In genomic region chr6:31834367-31834703, GRCh38 we compare ENCODE assay signal across 8 cellular contexts. TPM values are rescaled to one million over a fixed set of nuclear protein-coding genes. Genes with fewer than 3 reads are reported as not detected.
DNase-seq lines count a peak whose midpoint lies in the region; ATAC-seq and TF ChIP-seq lines count a peak whose summit lies in the region.

No MANE protein-coding gene starts in this region.

- no peaks in the 10 kb centered on the region for H3K27me3 ChIP-seq in endocrine pancreas (ENCODE audit: control insufficient read depth, insufficient read depth, low read length)
- H3K27me3 ChIP-seq in mesendoderm (ENCODE audit: insufficient read depth, low read length, poor library complexity): no peaks in the 10 kb centered on the region

- peaks cover 10% of the 10 kb centered on the region for H3K79me1 ChIP-seq in mesendoderm (ENCODE audit: low read length)

- no peak for TF ChIP-seq CTCF in WTC11 (IDR thresholded peaks at IDR 0.05)

- H3K4me2 ChIP-seq in mesendoderm (ENCODE audit: low read length): peak overlapping the region; percentile 93

- peaks cover 57% of the 10 kb centered on the region for H3K79me2 ChIP-seq in mesendoderm (ENCODE audit: control insufficient read depth, insufficient read depth, low read length)

- H3K4ac ChIP-seq in mesendoderm (ENCODE audit: low read depth, low read length): no peak overlapping the region

- H3K27ac Mint-ChIP-seq in WTC11: peak overlapping the region; percentile 100

- H3K9ac ChIP-seq in ES-I3 (ENCODE audit: low read depth, low read length) (peak overlapping the region; percentile 100), endocrine pancreas (ENCODE audit: control insufficient read depth, insufficient read depth, low read length) (peak overlapping the region; percentile 65), mesendoderm (ENCODE audit: low read length) (peak overlapping the region; percentile 100)

- H3K36me3 Mint-ChIP-seq in WTC11: peaks cover 45% of the 10 kb centered on the region

- H3K23ac ChIP-seq in mesendoderm (ENCODE audit: low read length): peak overlapping the region; percentile 45

- H2BK5ac ChIP-seq in mesendoderm (ENCODE audit: low read length): no peak overlapping the region

- H3K18ac ChIP-seq in mesendoderm (ENCODE audit: low read length): peak overlapping the region; percentile 78

- H3K56ac ChIP-seq in mesendoderm (ENCODE audit: low read length): peak overlapping the region; percentile 95

- H3K4me1 ChIP-seq in ES-I3 (ENCODE audit: insufficient read depth, low read length): peaks cover 17% of the 10 kb centered on the region
- H3K4me1 ChIP-seq in endocrine pancreas (ENCODE audit: control insufficient read depth, insufficient read depth, low read length): peaks cover 6% of the 10 kb centered on the region
- H3K4me1 ChIP-seq in mesendoderm (ENCODE audit: control insufficient read depth, low read depth, low read length): no peaks in the 10 kb centered on the region

- no peak overlapping the region for H4K8ac ChIP-seq in mesendoderm (ENCODE audit: low read depth, low read length)

- no peaks in the 10 kb centered on the region for H3K9me3 Mint-ChIP-seq in WTC11

- POLR2A ChIA-PET in WTC11 (lab: Charles Lee): interaction anchor here (0.5 to 2.0 kb wide), 8 partner anchors 13 to 104 kb away, joined by 3 to 4 read pairs (median 4); partner anchors contain the start of genes LSM2, MSH5 and NEU1

- H2AK5ac ChIP-seq in mesendoderm (ENCODE audit: low read length): no peak overlapping the region

- no peak for TF ChIP-seq POLR2A in GM18505 (IDR thresholded peaks at IDR 0.05; ENCODE audit: borderline replicate concordance, extremely low read depth, insufficient read depth, insufficient read length)

- H3K27ac ChIP-seq in mesendoderm (ENCODE audit: low read depth, low read length): peak overlapping the region; percentile 91

- H2BK15ac ChIP-seq in mesendoderm (replicated peaks; ENCODE audit: low read depth): no peak overlapping the region

- CTCF ChIA-PET in WTC11 (lab: Charles Lee): interaction anchor here (1.0 to 1.9 kb wide), 4 partner anchors 28 to 288 kb away, joined by 3 to 7 read pairs (median 4); partner anchors contain the start of genes ATP6V1G2 and NEU1

- H3K9me3 ChIP-seq in ES-I3 (ENCODE audit: control insufficient read depth, insufficient read depth, low read length) (no peaks in the 10 kb centered on the region), endocrine pancreas (ENCODE audit: control insufficient read depth, low read length) (no peaks in the 10 kb centered on the region)

- peaks cover 28% of the 10 kb centered on the region for H3K4me1 Mint-ChIP-seq in WTC11

- H3K27me3 Mint-ChIP-seq in WTC11 (ENCODE audit: low read depth): no peaks in the 10 kb centered on the region

- no CpG with 5 or more reads among the region's 28 CpGs for WGBS in mesendoderm (ENCODE audit: extremely low coverage, insufficient coverage, low lambda C conversion rate)

- peaks cover 34% of the 10 kb centered on the region for H3K36me3 ChIP-seq in ES-I3 (ENCODE audit: insufficient read depth, low read length)
- peaks cover 4% of the 10 kb centered on the region for H3K36me3 ChIP-seq in endocrine pancreas (ENCODE audit: control insufficient read depth, insufficient read depth, low read length)
- peaks cover 20% of the 10 kb centered on the region for H3K36me3 ChIP-seq in mesendoderm (ENCODE audit: control insufficient read depth, insufficient read depth, low read length)

- no peak overlapping the region for H4K5ac ChIP-seq in mesendoderm (ENCODE audit: low read length)

- DNase-seq in NCI-H2196 (lab: John Stamatoyannopoulos, UW; ENCODE audit: unreplicated experiment) (peak; percentile 94), WTC11 (ENCODE audit: low spot score) (peak; percentile 85), mesendoderm (peak; percentile 92)
- peak; percentile 63 to 65 for DNase-seq in stimulated activated CD8-positive, alpha-beta memory T cell treated with anti-CD3 and anti-CD28 coated beads, Interleukin-7, amount 100 ng/mL, for 48 hours (ENCODE audit: extremely low read depth in 1 of 2, low read depth in 1 of 2)

- H3K4me3 Mint-ChIP-seq in WTC11: peak overlapping the region; percentile 99

- H2BK120ac ChIP-seq in mesendoderm (ENCODE audit: low read depth, low read length): no peak overlapping the region

- ATAC-seq in HG02759 (IDR thresholded peaks at IDR 0.05; ENCODE audit: unreplicated experiment): peak; percentile 52
- ATAC-seq in WTC11: peak; percentile 81
- no peak for ATAC-seq in GM18505 (IDR thresholded peaks at IDR 0.05; ENCODE audit: unreplicated experiment)

- H3K4me3 ChIP-seq in endocrine pancreas (ENCODE audit: control insufficient read depth, insufficient read depth, low read length) (no peak overlapping the region), mesendoderm (ENCODE audit: low read length) (peak overlapping the region; percentile 38)

TF ChIP-seq in WTC11, 78 proteins besides CTCF, POLR2A, EP300 and RAD21:
- 0 out of 2 replicates have a peak, but pooled peaks have one; percentile 47 for TF ChIP-seq E2F5 (CRISPR knock-in tag; IDR thresholded peaks at IDR 0.05)
- TF ChIP-seq OVOL2 (CRISPR knock-in tag; IDR thresholded peaks at IDR 0.05; ENCODE audit: borderline replicate concordance): no peak
- no peak for TF ChIP-seq ZNF425 (CRISPR knock-in tag; conservative IDR thresholded peaks at IDR 0.05)
- 0 out of 2 replicates have a peak, but pooled peaks have one; percentile 8 for TF ChIP-seq ETV6 (CRISPR knock-in tag; IDR thresholded peaks at IDR 0.05)

RNA-seq across cellular contexts. Expression of gene HSPA1B, which starts 6.8 kb away (rescaled TPM):
- total RNA-seq in WTC11 (2021): 75.3 to 105 TPM (median 96.4 TPM) in 3 replicates
- polyA plus RNA-seq in mesendoderm (2013, experiment 1 of 2): 23.9 TPM
- polyA plus RNA-seq in mesendoderm (2013, experiment 2 of 2): 22.5 TPM

RNA-seq across cellular contexts. Expression of gene HSPA1A, which starts 19.0 kb away (rescaled TPM):
- 57.2 to 80.1 TPM (median 75.8 TPM) in 3 replicates for total RNA-seq in WTC11 (2021)
- 37.1 TPM for polyA plus RNA-seq in mesendoderm (2013, experiment 1 of 2)
- polyA plus RNA-seq in mesendoderm (2013, experiment 2 of 2): 40.9 TPM

RNA-seq across cellular contexts. Expression of gene HSPA1L, which starts 19.3 kb away (rescaled TPM):
- total RNA-seq in WTC11 (2021): 1.2 to 2.1 TPM (median 1.9 TPM) in 3 replicates
- 0.83 TPM for polyA plus RNA-seq in mesendoderm (2013, experiment 1 of 2)
- polyA plus RNA-seq in mesendoderm (2013, experiment 2 of 2): 0.98 TPM

RNA-seq across cellular contexts. Expression of gene LSM2, which starts 27.6 kb away (rescaled TPM):
- total RNA-seq in WTC11 (2021): 104 to 121 TPM (median 119 TPM) in 3 replicates
- polyA plus RNA-seq in mesendoderm (2013, experiment 1 of 2): 153 TPM
- 155 TPM for polyA plus RNA-seq in mesendoderm (2013, experiment 2 of 2)

RNA-seq across cellular contexts. Expression of gene NEU1, which starts 28.3 kb away (rescaled TPM):
- 42.6 to 44.8 TPM (median 42.8 TPM) in 3 replicates for total RNA-seq in WTC11 (2021)
- 31.5 TPM for polyA plus RNA-seq in mesendoderm (2013, experiment 1 of 2)
- 31.9 TPM for polyA plus RNA-seq in mesendoderm (2013, experiment 2 of 2)
